Comparison of ENCODE assay signal across 12 cellular contexts in genomic region chr20:52783769-52784168, GRCh38.
DNase-seq lines count a peak whose midpoint lies in the region; ATAC-seq and TF ChIP-seq lines count a peak whose summit lies in the region.
"Had no signal": no experiment of that assay in that cellular context is flagged by ENCODE, and none has a peak within 500 bp of the region (broad histone marks: within the 10 kb centered on the region; RNA-seq: fewer than 3 reads in every experiment).

No MANE protein-coding gene starts in this region.

- CTCF ChIA-PET in A673 (lab: Charles Lee), result no interaction called here

- H3K4me1 ChIP-seq in A673 (ENCODE audit: insufficient read depth, low read length, poor library complexity, severe bottlenecking), result peaks cover 3% of the 10 kb centered on the region
- H3K4me1 ChIP-seq: esophagus squamous epithelium, pancreas had no signal

- no TSS peak for BruUV-seq in A673 (replicated peaks; lab: Mats Ljungman, UMichigan)

- no peaks in the 10 kb centered on the region for H3K9me3 ChIP-seq in A673 (ENCODE audit: low read depth, low read length, poor library complexity, severe bottlenecking)
- H3K9me3 ChIP-seq: esophagus squamous epithelium, pancreas had no signal

- H3K36me3 ChIP-seq in A673 (ENCODE audit: insufficient read depth, low read length, poor library complexity, severe bottlenecking), result no peaks in the 10 kb centered on the region
- H3K36me3 ChIP-seq: esophagus squamous epithelium, pancreas had no signal

- H3K27ac ChIP-seq in A673 (ENCODE audit: low read depth, low read length, poor library complexity, severe bottlenecking) (no peak overlapping the region), VCaP (no peak overlapping the region)
- H3K27ac ChIP-seq: esophagus squamous epithelium, pancreas had no signal

- H3K27me3 ChIP-seq in A673 (replicated peaks; ENCODE audit: insufficient read depth, low read depth, low read length, poor library complexity), result no peaks in the 10 kb centered on the region
- H3K27me3 ChIP-seq: esophagus squamous epithelium, pancreas had no signal

- intact Hi-C loops in A673 (cut with micrococcal nuclease; ENCODE audit: unreplicated experiment), result no loop called here

- POLR2A ChIA-PET in A673 (lab: Charles Lee; ENCODE audit: low non-redundant PET), result interaction anchor here (0.6 kb wide), 1 partner anchor 49 kb away, joined by 4 read pairs; no protein-coding TSS in a partner anchor

- TF ChIP-seq CTCF in A673 (conservative IDR thresholded peaks at IDR 0.05; ENCODE audit: low read depth, low read length) (peak; percentile 61), GM12874 (IDR thresholded peaks at IDR 0.05; ENCODE audit: insufficient read depth, low read depth, low read length) (peak; percentile 25; the same call in 1 of the 2 replicates), VCaP (conservative IDR thresholded peaks at IDR 0.05) (0 out of 2 replicates have a peak, but pooled peaks have one; percentile 11)

- ATAC-seq in HG03175 (IDR thresholded peaks at IDR 0.05; ENCODE audit: unreplicated experiment) (no peak), GM21737 (IDR thresholded peaks at IDR 0.05; ENCODE audit: unreplicated experiment) (no peak), HG03432 (IDR thresholded peaks at IDR 0.05; ENCODE audit: unreplicated experiment) (no peak), GM18909 (IDR thresholded peaks at IDR 0.05; ENCODE audit: poor library complexity, unreplicated experiment) (no peak)

- H3K4me3 ChIP-seq in A673 (ENCODE audit: low read depth, low read length, poor library complexity, severe bottlenecking), result no peak overlapping the region
- H3K4me3 ChIP-seq: esophagus squamous epithelium, pancreas had no signal

- peak; percentile 51 for DNase-seq in A673 (ENCODE audit: low spot score)
- DNase-seq in iPS-NIHi7 (ENCODE audit: extremely low spot score), result peak; percentile 61
- DNase-seq: esophagus squamous epithelium, GDM1, NCI-H2171 treated with DMSO at 0.1 percent for 48 hours, pancreas had no signal

Comparison
In these comparisons a context has a peak if more than half of its experiments do, and no peak if none do; other contexts are left out.
1. CTCF ChIP-seq: peak in every context shown above with its lines; median percentile 61 in A673; 25 in GM12874; 11 in VCaP.